ENCODE assay signal across 35 cellular contexts in the genomic region with DNA sequence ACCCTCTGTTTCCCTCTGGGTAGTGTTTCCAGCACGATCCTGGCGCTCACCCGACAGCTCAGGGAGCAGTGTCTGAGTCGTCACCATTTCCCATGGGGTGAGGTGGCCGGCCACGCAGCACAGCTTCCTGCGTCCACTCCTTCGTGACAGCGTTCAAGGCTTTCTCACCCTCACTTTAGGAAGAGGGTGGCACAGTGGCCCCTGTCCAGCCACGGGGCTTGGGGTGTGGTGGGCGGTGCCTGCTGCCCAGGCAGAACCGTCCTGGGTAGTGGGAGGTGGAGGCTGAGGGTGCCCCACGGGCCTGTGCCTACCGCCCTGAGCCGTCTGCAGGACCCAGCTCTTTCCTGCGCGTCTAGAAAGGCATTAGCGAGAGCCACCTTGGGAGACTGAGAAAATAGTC. TPM values are rescaled to one million over a fixed set of nuclear protein-coding genes. Genes with fewer than 3 reads are reported as not detected.
"Had no signal": no experiment of that assay in that cellular context is flagged by ENCODE, and none has a peak within 500 bp of the region (broad histone marks: within the 10 kb centered on the region; RNA-seq: fewer than 3 reads in every experiment).

No MANE protein-coding gene starts in this region.

- FAIRE-seq: astrocyte had no signal

- H3K4me3 ChIP-seq: adrenal gland, body of pancreas, breast epithelium, MG63, Peyer's patch had no signal

- H3K27ac ChIP-seq: adrenal gland, body of pancreas, breast epithelium, Peyer's patch, WERI-Rb-1 had no signal

- H3K4me1 ChIP-seq: body of pancreas, breast epithelium, Peyer's patch had no signal

- H3K9me3 ChIP-seq: adrenal gland, body of pancreas, breast epithelium, MG63, Peyer's patch had no signal

- ATAC-seq: activated T-cell treated with anti-CD3 and anti-CD28 coated beads, Interleukin-2, amount 50 U/mL, for 72 hours; activated T-helper 17 cell treated with anti-CD3 and anti-CD28 coated beads, Interleukin-2, amount 50 U/mL, for 72 hours; body of pancreas had no signal

- H3K27me3 ChIP-seq: adrenal gland, body of pancreas, breast epithelium, MG63, Peyer's patch had no signal

- DNase-seq: activated CD4-positive, alpha-beta memory T cell treated with anti-CD3 and anti-CD28 coated beads, Interleukin-2, amount 10 ng/mL, durations not matched to agents 7 days and 5 days; activated CD4-positive, alpha-beta T cell treated with anti-CD3 and anti-CD28 coated beads for 1 hour; activated CD4-positive, alpha-beta T cell treated with anti-CD3 and anti-CD28 coated beads for 48 hours; activated CD4-positive, CD25-positive, alpha-beta regulatory T cell; activated effector memory CD4-positive, alpha-beta T cell treated with anti-CD3 and anti-CD28 coated beads, Interleukin-2, amount 50 U/mL, for 16 hours; activated naive CD4-positive, alpha-beta T cell; activated naive CD4-positive, alpha-beta T cell treated with anti-CD3 and anti-CD28 coated beads, Interleukin-2, amount 50 U/mL, for 16 hours; activated naive CD8-positive, alpha-beta T cell treated with anti-CD3 and anti-CD28 coated beads, Interleukin-2, amount 10 ng/mL, durations not matched to agents 7 days and 5 days; activated T-cell treated with anti-CD3 and anti-CD28 coated beads, Interleukin-2, amount 50 U/mL, for 1 hour; activated T-cell treated with anti-CD3 and anti-CD28 coated beads, Interleukin-2, amount 50 U/mL, for 72 hours; adrenal gland; body of pancreas; Kasumi-1; KG1; MG63; NCI-H1048; NCI-H1105 treated with DMSO at 0.1 percent for 48 hours; NCI-H1436; NCI-H1694; NCI-H1930; NCI-H2081 treated with DMSO at 0.1 percent for 48 hours; NCI-H345; NCI-H524 treated with DMSO at 0.1 percent for 48 hours; Peyer's patch; RPMI8226; SIG-M5; SW 1271; T1000; WERI-Rb-1 had no signal

RNA-seq across cellular contexts. Expression of a gene that starts 45.0 kb away (rescaled TPM):
- total RNA-seq: activated CD8-positive, alpha-beta memory T cell treated with anti-CD3 and anti-CD28 coated beads for 36 hours; activated naive CD8-positive, alpha-beta T cell treated with anti-CD3 and anti-CD28 coated beads, Interleukin-2, amount 10 ng/mL, durations not matched to agents 7 days and 5 days; T-helper 1 cell treated with Interleukin-12 subunit alpha and Interleukin-12 subunit beta and Interleukin-4 antibody, amounts not matched to agents 30 ng/mL and 1 ng/mL, for 36 hours; T-helper 2 cell treated with Interferon-gamma antibody and Interleukin-4, amounts not matched to agents 100 ng/mL and 5 ng/mL, for 36 hours had no signal
